8 cellular contexts compared by ENCODE assay signal in genomic region chr12:116142936-116143882, GRCh38.
DNase-seq lines count a peak whose midpoint lies in the region; ATAC-seq and TF ChIP-seq lines count a peak whose summit lies in the region.

No MANE protein-coding gene starts in this region.

- no peaks in the 10 kb centered on the region for H3K9me3 ChIP-seq in SJCRH30 (replicated peaks)
- H3K9me3 ChIP-seq in thoracic aorta, result no peaks in the 10 kb centered on the region
- H3K9me3 ChIP-seq in OCI-LY7 (ENCODE audit: low read length), result no peaks in the 10 kb centered on the region

- no peaks in the 10 kb centered on the region for H3K27me3 ChIP-seq in SJCRH30
- H3K27me3 ChIP-seq in thoracic aorta (replicated peaks; ENCODE audit: insufficient read depth), result no peaks in the 10 kb centered on the region

- H2AFZ ChIP-seq in OCI-LY7 (ENCODE audit: low read length), result no peak overlapping the region

- H3K9me3 Mint-ChIP-seq in activated T-cell treated with anti-CD3 and anti-CD28 coated beads, Interleukin-2, amount 50 U/mL, for 4 hours, result no peaks in the 10 kb centered on the region

- CTCF ChIA-PET in OCI-LY7 (lab: Charles Lee; ENCODE audit: unreplicated experiment), result no interaction called here

- H3K4me1 ChIP-seq in SJCRH30 (peaks cover 40% of the 10 kb centered on the region), thoracic aorta (ENCODE audit: control insufficient read depth in 1 of 2, low read depth in 2 of 2) (peaks cover 57 to 89% of the 10 kb centered on the region in 2 donors), OCI-LY7 (ENCODE audit: insufficient read depth, low read length, poor library complexity, severe bottlenecking) (peaks cover 8% of the 10 kb centered on the region)

- no peaks in the 10 kb centered on the region for H3K9me2 ChIP-seq in OCI-LY7 (ENCODE audit: insufficient read depth, low read length)

- peaks cover 12% of the 10 kb centered on the region for H4K20me1 ChIP-seq in OCI-LY7 (ENCODE audit: insufficient read depth, low read length)

- H3K27ac ChIP-seq in SJCRH30 (peak overlapping the region; percentile 29), thoracic aorta (peak overlapping the region; percentile 14 to 59), OCI-LY7 (ENCODE audit: low read depth, low read length, poor library complexity, severe bottlenecking) (no peak overlapping the region)

- no peak for TF ChIP-seq CTCF in thoracic aorta (IDR thresholded peaks at IDR 0.05)
- TF ChIP-seq CTCF in OCI-LY7 (conservative IDR thresholded peaks at IDR 0.05; ENCODE audit: low read length), result no peak

- POLR2A ChIA-PET in OCI-LY7 (lab: Charles Lee), result interaction anchor here (0.7 to 1.3 kb wide), 4 partner anchors 12 to 483 kb away, joined by 3 to 6 read pairs (median 4); no protein-coding TSS in a partner anchor

- no peak for DNase-seq in activated T-cell treated with anti-CD3 and anti-CD28 coated beads, Interleukin-2, amount 50 U/mL, for 4 hours
- no peak for DNase-seq in activated T-cell treated with anti-CD3 and anti-CD28 coated beads, Interleukin-2, amount 50 U/mL, for 1 hour
- DNase-seq in SJCRH30 (no peak), foreskin melanocyte (peak; percentile 62), thoracic aorta (ENCODE audit: low spot score) (no peak), OCI-LY7 (ENCODE audit: low spot score) (no peak), ecto neural progenitor cell (ENCODE audit: low spot score) (no peak)

- intact Hi-C loops in OCI-LY7 (cut with micrococcal nuclease; ENCODE audit: unreplicated experiment), result loop anchor here (5.0 kb wide), 1 partner anchor 454 kb away; no protein-coding TSS in a partner anchor

- H3K4me3 ChIP-seq in SJCRH30 (no peak overlapping the region), thoracic aorta (peak overlapping the region; percentile 29), OCI-LY7 (ENCODE audit: low read depth, low read length, poor library complexity, severe bottlenecking) (no peak overlapping the region)

- peaks cover 51% of the 10 kb centered on the region for H3K4me1 Mint-ChIP-seq in activated T-cell treated with anti-CD3 and anti-CD28 coated beads, Interleukin-2, amount 50 U/mL, for 4 hours (ENCODE audit: low read depth)

- no peaks in the 10 kb centered on the region for H3K79me2 ChIP-seq in OCI-LY7 (ENCODE audit: insufficient read depth, low read depth, low read length)

- H3K4me3 Mint-ChIP-seq in activated T-cell treated with anti-CD3 and anti-CD28 coated beads, Interleukin-2, amount 50 U/mL, for 4 hours, result peak overlapping the region; percentile 17

- H3K4me2 ChIP-seq in OCI-LY7 (ENCODE audit: low read length), result no peak overlapping the region

- ATAC-seq in activated T-cell treated with anti-CD3 and anti-CD28 coated beads, Interleukin-2, amount 50 U/mL, for 4 hours, result peak; percentile 48 to 69
- ATAC-seq in thoracic aorta (ENCODE audit: insufficient number of reproducible peaks, low FRiP score, low read depth) (no peak), GM21526 (IDR thresholded peaks at IDR 0.05; ENCODE audit: low FRiP score, unreplicated experiment) (no peak)

- no TSS peak for BruUV-seq in OCI-LY7 (replicated peaks; lab: Mats Ljungman, UMichigan)

- H3K36me3 ChIP-seq in SJCRH30 (no peaks in the 10 kb centered on the region), thoracic aorta (no peaks in the 10 kb centered on the region), OCI-LY7 (ENCODE audit: insufficient read depth, low read length) (no peaks in the 10 kb centered on the region)

- H3K36me3 Mint-ChIP-seq in activated T-cell treated with anti-CD3 and anti-CD28 coated beads, Interleukin-2, amount 50 U/mL, for 4 hours (ENCODE audit: insufficient read depth), result no peaks in the 10 kb centered on the region

- no peaks in the 10 kb centered on the region for H3K27me3 Mint-ChIP-seq in activated T-cell treated with anti-CD3 and anti-CD28 coated beads, Interleukin-2, amount 50 U/mL, for 4 hours (ENCODE audit: low read depth)

Comparison
In these comparisons a context has a peak if more than half of its experiments do, and no peak if none do; other contexts are left out.
1. ATAC-seq: peak in activated T-cell treated with anti-CD3 and anti-CD28 coated beads, Interleukin-2, amount 50 U/mL, for 4 hours (2 of 2); none in thoracic aorta (single experiment) and GM21526 (single experiment).